ENCODE assay signal across 22 cellular contexts in genomic region chr19:2726160-2726855, GRCh38. TPM values are rescaled to one million over a fixed set of nuclear protein-coding genes. Genes with fewer than 3 reads are reported as not detected.
A peak's percentile ranks its signal among the peaks of the same experiment; 100 is the strongest.
DNase-seq lines count a peak whose midpoint lies in the region; FAIRE-seq and TF ChIP-seq lines count a peak whose summit lies in the region.
"Had no signal": no experiment of that assay in that cellular context is flagged by ENCODE, and none has a peak within 500 bp of the region (broad histone marks: within the 10 kb centered on the region; RNA-seq: fewer than 3 reads in every experiment).

No MANE protein-coding gene starts in this region.

- TF ChIP-seq CTCF in PC-9 (conservative IDR thresholded peaks at IDR 0.05) = no peak
- no peak for TF ChIP-seq CTCF in osteoblast (IDR thresholded peaks at IDR 0.05; ENCODE audit: extremely low read depth, low read depth, low read length)
- TF ChIP-seq CTCF in esophagus muscularis mucosa (IDR thresholded peaks at IDR 0.05) = no peak

- H3K9me2 ChIP-seq in PC-9 (ENCODE audit: insufficient read depth) = no peaks in the 10 kb centered on the region

- BruUV-seq in PC-9 (replicated peaks; lab: Mats Ljungman, UMichigan) = no TSS peak

- H3K79me2 ChIP-seq in PC-9 (ENCODE audit: low read depth) (no peaks in the 10 kb centered on the region), osteoblast (ENCODE audit: insufficient read depth, low read length) (no peaks in the 10 kb centered on the region)

- POLR2A ChIA-PET in PC-9 (lab: Charles Lee; ENCODE audit: unreplicated experiment) = no interaction called here

- intact Hi-C loops in PC-9 (cut with micrococcal nuclease; ENCODE audit: unreplicated experiment) = no loop called here
- intact Hi-C loops in esophagus muscularis mucosa (cut with DNase I) = no loop called here

- CTCF ChIA-PET in PC-9 (lab: Charles Lee) = no interaction called here

- DNase-seq in GM12892 (ENCODE audit: insufficient read length) (peak; percentile 14), PC-9 (no peak), osteoblast (ENCODE audit: insufficient read length, low spot score, missing footprints) (peak; percentile 72), frontal cortex (ENCODE audit: low spot score in 2 of 2) (no peak), esophagus muscularis mucosa (ENCODE audit: extremely low spot score) (no peak)
- DNase-seq: activated CD4-positive, alpha-beta memory T cell treated with anti-CD3 and anti-CD28 coated beads, Interleukin-2, amount 10 ng/mL, durations not matched to agents 7 days and 5 days; activated CD4-positive, CD25-positive, alpha-beta regulatory T cell treated with anti-CD3 and anti-CD28 coated beads, Interleukin-2, amount 50 U/mL, for 72 hours; activated CD8-positive, alpha-beta memory T cell treated with anti-CD3 and anti-CD28 coated beads, Interleukin-2, amount 50 U/mL, for 48 hours; activated naive CD4-positive, alpha-beta T cell treated with anti-CD3 and anti-CD28 coated beads, Interleukin-2, amount 50 U/mL, for 16 hours; amniotic stem cell; brain microvascular endothelial cell; CD4-positive, alpha-beta T cell; KG1; MM.1S; NCI-H2081 treated with DMSO at 0.1 percent for 48 hours; T-helper 2 cell had no signal

- peaks cover 10% of the 10 kb centered on the region; the same call in 1 of the 2 replicates for H3K27me3 ChIP-seq in PC-9 (ENCODE audit: insufficient read depth, low read depth)
- H3K27me3 ChIP-seq in osteoblast (ENCODE audit: insufficient read depth, low read length) = peaks cover 14% of the 10 kb centered on the region
- H3K27me3 ChIP-seq in esophagus muscularis mucosa = peaks cover 0 to 68% (median 5%) of the 10 kb centered on the region in 4 donors

- H3F3A ChIP-seq in PC-9 (ENCODE audit: insufficient read depth, low read depth) = peaks cover 8% of the 10 kb centered on the region; the same call in 1 of the 2 replicates

- no peak for FAIRE-seq in GM12892 (lab: Jason Lieb, UNC)
- no peak for FAIRE-seq in frontal cortex (lab: Jason Lieb, UNC)
- FAIRE-seq: D721Med, urothelium cell line had no signal

- H2AFZ ChIP-seq in PC-9 = no peak overlapping the region
- H2AFZ ChIP-seq in osteoblast (ENCODE audit: low read length) = no peak overlapping the region

- peaks cover 25% of the 10 kb centered on the region; the same call in 1 of the 2 replicates for H3K4me1 ChIP-seq in PC-9 (replicated peaks; ENCODE audit: insufficient read depth)
- peaks cover 13% of the 10 kb centered on the region for H3K4me1 ChIP-seq in osteoblast (ENCODE audit: insufficient read depth, low read length)
- H3K4me1 ChIP-seq in esophagus muscularis mucosa = peaks cover 20 to 29% (median 29%) of the 10 kb centered on the region in 4 donors
- H3K4me1 ChIP-seq: prostate gland had no signal

- 75% methylated on average over 12 of the region's 15 CpGs for WGBS in esophagus muscularis mucosa

- TF ChIP-seq POLR2A in GM12892 (IDR thresholded peaks at IDR 0.05; ENCODE audit: low read depth, low read length) (no peak), esophagus muscularis mucosa (IDR thresholded peaks at IDR 0.05; ENCODE audit: low read depth) (no peak)

- H3K9me3 ChIP-seq in PC-9 (ENCODE audit: insufficient read depth, low read depth) = no peaks in the 10 kb centered on the region
- H3K9me3 ChIP-seq in osteoblast (ENCODE audit: low read depth, low read length) = no peaks in the 10 kb centered on the region
- H3K9me3 ChIP-seq in esophagus muscularis mucosa = no peaks in the 10 kb centered on the region
- H3K9me3 ChIP-seq: prostate gland, thoracic aorta had no signal

- peak overlapping the region; percentile 68 for H3K4me2 ChIP-seq in PC-9
- H3K4me2 ChIP-seq in osteoblast (ENCODE audit: insufficient read depth, low read length) = no peak overlapping the region

- H4K20me1 ChIP-seq in PC-9 (ENCODE audit: insufficient read depth) (no peaks in the 10 kb centered on the region), osteoblast (ENCODE audit: insufficient read depth, low read length) (no peaks in the 10 kb centered on the region)

- H3K4me3 ChIP-seq in PC-9 (0 out of 2 replicates have a peak overlapping the region, but pooled peaks have one; percentile 35), osteoblast (ENCODE audit: insufficient read depth, low read length) (no peak overlapping the region), esophagus muscularis mucosa (no peak overlapping the region)
- H3K4me3 ChIP-seq: prostate gland, SK-N-MC, thoracic aorta had no signal

- H3K27ac ChIP-seq in PC-9 (no peak overlapping the region), osteoblast (ENCODE audit: low read depth, low read length) (no peak overlapping the region), esophagus muscularis mucosa (replicated peaks in 1 of 4) (no peak overlapping the region)
- H3K27ac ChIP-seq: brain microvascular endothelial cell, prostate gland, SK-N-MC, thoracic aorta had no signal

- H3K36me3 ChIP-seq in PC-9 (ENCODE audit: low read depth) (no peaks in the 10 kb centered on the region), osteoblast (ENCODE audit: insufficient read depth, low read length) (no peaks in the 10 kb centered on the region), esophagus muscularis mucosa (peaks cover 0 to 1% (median 0%) of the 10 kb centered on the region in 4 donors)
- H3K36me3 ChIP-seq: brain microvascular endothelial cell, prostate gland, thoracic aorta had no signal

- no peak for TF ChIP-seq EP300 in esophagus muscularis mucosa (IDR thresholded peaks at IDR 0.05)

RNA-seq across cellular contexts. Expression of gene DIRAS1, which starts 5.1 kb away (rescaled TPM):
- polyA plus RNA-seq in GM12892 (2012; ENCODE audit: missing spikeins) = 0.42 TPM
- total RNA-seq in PC-9 (2021) = 0.57 and 1.0 TPM in 2 replicates
- 12.4 and 14.8 TPM in 2 replicates for total RNA-seq in osteoblast
- total RNA-seq in frontal cortex = 20.8 TPM
- total RNA-seq in esophagus muscularis mucosa = 10 to 100 TPM in 3 of 4 donors, 1 to 10 TPM in 1; 7.0 to 19.2 (median 14.3) TPM
- total RNA-seq: activated CD4-positive, alpha-beta memory T cell treated with anti-CD3 and anti-CD28 coated beads, Interleukin-2, amount 10 ng/mL, durations not matched to agents 7 days and 5 days; CD4-positive, alpha-beta T cell; HT-29 had no signal

RNA-seq across cellular contexts. Expression of gene SLC39A3, which starts 13.5 kb away (rescaled TPM):
- 25.2 TPM for polyA plus RNA-seq in GM12892 (2012; ENCODE audit: missing spikeins)
- 21.6 and 25.3 TPM in 2 replicates for total RNA-seq in PC-9 (2021)
- 33.0 and 33.7 TPM in 2 replicates for total RNA-seq in osteoblast
- total RNA-seq in frontal cortex = 24.9 TPM
- 10 to 100 TPM; 31.6 to 36.9 (median 33.8) TPM for total RNA-seq in esophagus muscularis mucosa

RNA-seq across cellular contexts. Expression of gene GNG7, which starts 23.8 kb away (rescaled TPM):
- 7.9 TPM for polyA plus RNA-seq in GM12892 (2012; ENCODE audit: missing spikeins)
- 2.8 and 3.0 TPM in 2 replicates for total RNA-seq in PC-9 (2021)
- total RNA-seq in osteoblast = 0.29 and 0.72 TPM in 2 replicates
- total RNA-seq in frontal cortex = 7.7 TPM
- total RNA-seq in esophagus muscularis mucosa = 10 to 100 TPM in 3 of 4 donors, 1 to 10 TPM in 1; 6.3 to 18.8 (median 13.0) TPM

RNA-seq across cellular contexts. Expression of gene SGTA, which starts 56.8 kb away (rescaled TPM):
- polyA plus RNA-seq in GM12892 (2012; ENCODE audit: missing spikeins) = 28.2 TPM
- 35.1 and 40.7 TPM in 2 replicates for total RNA-seq in PC-9 (2021)
- total RNA-seq in osteoblast = 35.9 and 38.7 TPM in 2 replicates
- total RNA-seq in frontal cortex = 31.4 TPM
- total RNA-seq in esophagus muscularis mucosa = 10 to 100 TPM; 53.6 to 71.2 (median 59.2) TPM

RNA-seq across cellular contexts. Expression of gene THOP1, which starts 59.0 kb away (rescaled TPM):
- polyA plus RNA-seq in GM12892 (2012; ENCODE audit: missing spikeins) = 82.9 TPM
- total RNA-seq in PC-9 (2021) (83.2 and 85.8 TPM in 2 replicates), osteoblast (45.6 and 49.5 TPM in 2 replicates), frontal cortex (31.4 TPM), esophagus muscularis mucosa (10 to 100 TPM; 22.8 to 65.3 (median 42.4) TPM)

Comparison
In these comparisons a context has a peak if more than half of its experiments do, and no peak if none do; other contexts are left out.
1. DNase-seq: peak in GM12892 (single experiment) and osteoblast (single experiment); none in PC-9 (0 of 2), frontal cortex (0 of 2) and esophagus muscularis mucosa (single experiment).